10 cellular contexts compared by ENCODE assay signal in the genomic region with DNA sequence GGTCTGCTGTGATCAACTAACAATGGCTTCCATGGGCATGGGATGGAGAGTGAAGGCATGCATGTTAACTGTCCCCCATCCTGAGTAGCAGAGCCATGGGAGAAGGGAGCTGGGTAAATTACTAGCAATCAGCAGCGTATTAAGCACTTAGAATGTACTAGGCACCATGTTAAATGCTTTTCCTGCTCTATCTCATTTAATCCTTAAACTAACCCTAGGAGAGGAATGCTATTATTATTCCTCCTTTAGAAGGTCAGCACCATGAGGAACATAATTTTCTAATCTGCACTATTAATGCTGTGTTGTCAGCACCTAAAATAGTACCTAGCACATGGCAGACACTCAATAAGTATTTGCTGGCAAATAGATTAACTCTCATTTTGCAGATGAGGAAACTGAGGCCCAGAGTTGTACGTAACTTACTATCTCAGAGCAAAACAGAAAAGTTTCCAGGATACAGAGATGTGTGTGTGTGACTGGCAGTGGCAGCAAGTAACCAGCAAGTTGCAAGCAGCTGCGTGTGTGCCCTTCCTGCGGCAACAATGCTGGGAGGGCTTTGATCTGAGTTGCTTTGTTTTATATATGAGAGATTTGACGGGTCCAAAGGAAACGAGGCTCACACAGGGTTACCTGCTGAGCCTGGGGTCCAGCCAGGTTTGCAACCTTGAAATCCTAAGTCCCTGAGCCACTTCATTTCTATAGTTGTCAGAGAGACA. TPM values are rescaled to one million over a fixed set of nuclear protein-coding genes. Genes with fewer than 3 reads are reported as not detected.
A peak's percentile ranks its signal among the peaks of the same experiment; 100 is the strongest.
DNase-seq lines count a peak whose midpoint lies in the region; ATAC-seq and TF ChIP-seq lines count a peak whose summit lies in the region.
"Had no signal": no experiment of that assay in that cellular context is flagged by ENCODE, and none has a peak within 500 bp of the region (broad histone marks: within the 10 kb centered on the region; RNA-seq: fewer than 3 reads in every experiment).

No MANE protein-coding gene starts in this region.

- DNase-seq in CD14-positive monocyte (ENCODE audit: low spot score) (no peak), GM23338 (ENCODE audit: low spot score) (no peak), NCI-H2196 treated with DMSO at 0.1 percent for 48 hours (lab: John Stamatoyannopoulos, UW; ENCODE audit: unreplicated experiment) (no peak), NCI-H2171 treated with DMSO at 0.1 percent for 48 hours (lab: John Stamatoyannopoulos, UW) (no peak)
- peak in 2 of 10 donors; percentile 44 to 51 for DNase-seq in naive thymus-derived CD8-positive, alpha-beta T cell
- DNase-seq in stimulated activated CD4-positive, alpha-beta T cell treated with anti-CD3 and anti-CD28 coated beads, Interleukin-4, amount 100 ng/mL, for 1 hour: no peak

- H3K4me3 ChIP-seq in GM23338: no peak overlapping the region
- H3K4me3 ChIP-seq: dorsolateral prefrontal cortex, psoas muscle had no signal

- no peaks in the 10 kb centered on the region for H3K4me1 ChIP-seq in GM23338 (ENCODE audit: insufficient read depth)

- peaks cover 0 to 3% of the 10 kb centered on the region in 2 donors for H3K36me3 Mint-ChIP-seq in CD14-positive monocyte
- H3K36me3 Mint-ChIP-seq in GM23338 (ENCODE audit: low read depth): no peaks in the 10 kb centered on the region; the same call in 2 of the 3 replicates
- H3K36me3 Mint-ChIP-seq in activated T-helper 17 cell treated with anti-CD3 and anti-CD28 coated beads, Interleukin-2, amount 50 U/mL, for 72 hours (ENCODE audit: low read depth): no peaks in the 10 kb centered on the region
- no peaks in the 10 kb centered on the region for H3K36me3 Mint-ChIP-seq in naive thymus-derived CD8-positive, alpha-beta T cell

- TF ChIP-seq CTCF in CD14-positive monocyte (IDR thresholded peaks at IDR 0.05) (no peak), GM23338 (conservative IDR thresholded peaks at IDR 0.05; ENCODE audit: low read depth in 2 of 2) (no peak)

- POLR2A ChIA-PET in naive thymus-derived CD8-positive, alpha-beta T cell (lab: Charles Lee): interaction anchor here (0.9 to 1.6 kb wide), 7 partner anchors 8 to 134 kb away, joined by 3 to 8 read pairs (median 4); no protein-coding TSS in a partner anchor

- H3K27me3 ChIP-seq in GM23338 (ENCODE audit: insufficient read depth): no peaks in the 10 kb centered on the region
- H3K27me3 ChIP-seq: dorsolateral prefrontal cortex had no signal

- intact Hi-C loops in CD14-positive monocyte (cut with micrococcal nuclease): loop anchor here in 1 of 2 donors (1.0 to 5.0 kb wide), 2 partner anchors 8 to 310 kb away; no protein-coding TSS in a partner anchor

- H4K20me1 ChIP-seq in GM23338 (replicated peaks; ENCODE audit: insufficient read depth): no peaks in the 10 kb centered on the region

- H3K27me3 Mint-ChIP-seq in CD14-positive monocyte (ENCODE audit: low read depth in 3 of 3): peaks cover 0 to 4% (median 2%) of the 10 kb centered on the region in 3 donors
- H3K27me3 Mint-ChIP-seq in GM23338 (ENCODE audit: insufficient read depth, low read depth, poor library complexity): no peaks in the 10 kb centered on the region
- no peaks in the 10 kb centered on the region for H3K27me3 Mint-ChIP-seq in activated T-helper 17 cell treated with anti-CD3 and anti-CD28 coated beads, Interleukin-2, amount 50 U/mL, for 72 hours
- no peaks in the 10 kb centered on the region for H3K27me3 Mint-ChIP-seq in naive thymus-derived CD8-positive, alpha-beta T cell

- H3K4me2 ChIP-seq in GM23338: no peak overlapping the region

- H3K79me2 ChIP-seq in GM23338 (replicated peaks; ENCODE audit: insufficient read depth): no peaks in the 10 kb centered on the region

- H3F3A ChIP-seq in GM23338 (replicated peaks; ENCODE audit: low read depth): no peaks in the 10 kb centered on the region

- 0 out of 2 replicates have a peak overlapping the region, but pooled peaks have one; percentile 32 for H3K27ac ChIP-seq in GM23338 (ENCODE audit: low read depth)

- H3K4me1 Mint-ChIP-seq in CD14-positive monocyte (peaks cover 63% of the 10 kb centered on the region), GM23338 (peaks cover 9% of the 10 kb centered on the region)
- H3K4me1 Mint-ChIP-seq in activated T-helper 17 cell treated with anti-CD3 and anti-CD28 coated beads, Interleukin-2, amount 50 U/mL, for 72 hours: peaks cover 7% of the 10 kb centered on the region
- peaks cover 25 to 66% (median 50%) of the 10 kb centered on the region in 4 donors for H3K4me1 Mint-ChIP-seq in naive thymus-derived CD8-positive, alpha-beta T cell

- H3K27ac Mint-ChIP-seq in CD14-positive monocyte (peak overlapping the region; percentile 88 to 98 (median 96)), GM23338 (no peak overlapping the region; the same call in 1 of the 2 replicates)
- peak overlapping the region; percentile 79 for H3K27ac Mint-ChIP-seq in activated T-helper 17 cell treated with anti-CD3 and anti-CD28 coated beads, Interleukin-2, amount 50 U/mL, for 72 hours
- peak overlapping the region; percentile 57 to 91 (median 79) for H3K27ac Mint-ChIP-seq in naive thymus-derived CD8-positive, alpha-beta T cell

- ATAC-seq in GM23338: no peak
- no peak for ATAC-seq in activated T-helper 17 cell treated with anti-CD3 and anti-CD28 coated beads, Interleukin-2, amount 50 U/mL, for 72 hours (replicated peaks)
- ATAC-seq in naive thymus-derived CD8-positive, alpha-beta T cell: peak; percentile 64 to 79
- no peak for ATAC-seq in GM19023 (IDR thresholded peaks at IDR 0.05; ENCODE audit: unreplicated experiment)

- H3K9me2 ChIP-seq in GM23338 (ENCODE audit: insufficient read depth): no peaks in the 10 kb centered on the region

- H3K36me3 ChIP-seq in GM23338 (ENCODE audit: insufficient read depth): no peaks in the 10 kb centered on the region

- H2AFZ ChIP-seq in GM23338: peak overlapping the region; percentile 20

- H3K9me3 Mint-ChIP-seq in CD14-positive monocyte: peaks cover 0 to 3% (median 0%) of the 10 kb centered on the region in 7 donors
- no peaks in the 10 kb centered on the region for H3K9me3 Mint-ChIP-seq in GM23338
- H3K9me3 Mint-ChIP-seq in activated T-helper 17 cell treated with anti-CD3 and anti-CD28 coated beads, Interleukin-2, amount 50 U/mL, for 72 hours: no peaks in the 10 kb centered on the region
- no peaks in the 10 kb centered on the region for H3K9me3 Mint-ChIP-seq in naive thymus-derived CD8-positive, alpha-beta T cell

- H3K4me3 Mint-ChIP-seq in CD14-positive monocyte (peak overlapping the region in 1 of 2 donors; percentile 93), GM23338 (no peak overlapping the region)
- H3K4me3 Mint-ChIP-seq in activated T-helper 17 cell treated with anti-CD3 and anti-CD28 coated beads, Interleukin-2, amount 50 U/mL, for 72 hours: peak overlapping the region; percentile 75
- peak overlapping the region; percentile 38 to 84 (median 68) for H3K4me3 Mint-ChIP-seq in naive thymus-derived CD8-positive, alpha-beta T cell

TF ChIP-seq in GM23338, 12 proteins besides CTCF, POLR2A, EP300 and RAD21 (continues in another document):
- TF ChIP-seq NANOG (IDR thresholded peaks at IDR 0.05; ENCODE audit: borderline replicate concordance): no peak
- TF ChIP-seq STAT1 (IDR thresholded peaks at IDR 0.05; ENCODE audit: unreplicated experiment): no peak
- TF ChIP-seq EZH2phosphoT487 (IDR thresholded peaks at IDR 0.05; ENCODE audit: unreplicated experiment): no peak
- no peak for TF ChIP-seq CREB1 (CRISPR knock-in tag; IDR thresholded peaks at IDR 0.05; ENCODE audit: low read depth)
- no peak for TF ChIP-seq JUNB (IDR thresholded peaks at IDR 0.05; ENCODE audit: unreplicated experiment)
- no peak for TF ChIP-seq POLR2AphosphoS5 (IDR thresholded peaks at IDR 0.05; ENCODE audit: low read depth)
- TF ChIP-seq, protein P1, sequence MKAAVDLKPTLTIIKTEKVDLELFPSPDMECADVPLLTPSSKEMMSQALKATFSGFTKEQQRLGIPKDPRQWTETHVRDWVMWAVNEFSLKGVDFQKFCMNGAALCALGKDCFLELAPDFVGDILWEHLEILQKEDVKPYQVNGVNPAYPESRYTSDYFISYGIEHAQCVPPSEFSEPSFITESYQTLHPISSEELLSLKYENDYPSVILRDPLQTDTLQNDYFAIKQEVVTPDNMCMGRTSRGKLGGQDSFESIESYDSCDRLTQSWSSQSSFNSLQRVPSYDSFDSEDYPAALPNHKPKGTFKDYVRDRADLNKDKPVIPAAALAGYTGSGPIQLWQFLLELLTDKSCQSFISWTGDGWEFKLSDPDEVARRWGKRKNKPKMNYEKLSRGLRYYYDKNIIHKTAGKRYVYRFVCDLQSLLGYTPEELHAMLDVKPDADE (IDR thresholded peaks at IDR 0.05): no peak
- TF ChIP-seq EZH2 (IDR thresholded peaks at IDR 0.05; ENCODE audit: low read depth, unreplicated experiment): no peak

RNA-seq across cellular contexts. Expression of gene KLHL36, which starts 6.5 kb away (rescaled TPM):
- polyA plus RNA-seq in CD14-positive monocyte: 10 to 100 TPM; 12.1 to 14.2 TPM
- total RNA-seq in GM23338 (2014; rRNA removed; shearing (Covaris generic)): 54.6 and 70.4 TPM in 2 replicates
- polyA plus RNA-seq in GM23338 (2016; fragmentation: Nextera tagmentation; extraction: Ambion mirVana): 13.4 and 15.5 TPM in 2 replicates
- 10 to 100 TPM; 52.3 to 65.5 TPM for total RNA-seq in activated T-helper 17 cell treated with anti-CD3 and anti-CD28 coated beads, Interleukin-2, amount 50 U/mL, for 72 hours
- total RNA-seq in naive thymus-derived CD8-positive, alpha-beta T cell: 100 to 1,000 TPM; 151 to 157 TPM
- polyA plus RNA-seq in naive thymus-derived CD8-positive, alpha-beta T cell: 10 to 100 TPM; 27.4 to 50.3 (median 32.0) TPM

RNA-seq across cellular contexts. Expression of gene COTL1, which starts 23.9 kb away (rescaled TPM):
- 1,000 to 10,000 TPM; 1,643 to 1,843 TPM for polyA plus RNA-seq in CD14-positive monocyte
- total RNA-seq in GM23338 (2014; rRNA removed; shearing (Covaris generic)): 111 and 117 TPM in 2 replicates
- polyA plus RNA-seq in GM23338 (2016; fragmentation: Nextera tagmentation; extraction: Ambion mirVana): 165 and 166 TPM in 2 replicates
- total RNA-seq in activated T-helper 17 cell treated with anti-CD3 and anti-CD28 coated beads, Interleukin-2, amount 50 U/mL, for 72 hours: 100 to 1,000 TPM; 250 to 505 TPM
- total RNA-seq in naive thymus-derived CD8-positive, alpha-beta T cell: 100 to 1,000 TPM in 1 of 2 experiments, 10 to 100 TPM in 1; 99.1 to 101 TPM
- polyA plus RNA-seq in naive thymus-derived CD8-positive, alpha-beta T cell: 100 to 1,000 TPM; 341 to 512 (median 425) TPM

RNA-seq across cellular contexts. Expression of gene USP10, which starts 58.0 kb away (rescaled TPM):
- polyA plus RNA-seq in CD14-positive monocyte (100 to 1,000 TPM in 1 of 2 donors, 10 to 100 TPM in 1; 90.9 to 115 TPM), GM23338 (2016; fragmentation: Nextera tagmentation; extraction: Ambion mirVana) (186 and 194 TPM in 2 replicates)
- total RNA-seq in GM23338 (2014; rRNA removed; shearing (Covaris generic)): 144 and 158 TPM in 2 replicates
- total RNA-seq in activated T-helper 17 cell treated with anti-CD3 and anti-CD28 coated beads, Interleukin-2, amount 50 U/mL, for 72 hours: 100 to 1,000 TPM in 1 of 2 donors, 10 to 100 TPM in 1; 93.4 to 127 TPM
- 10 to 100 TPM; 79.5 to 87.3 TPM for total RNA-seq in naive thymus-derived CD8-positive, alpha-beta T cell
- polyA plus RNA-seq in naive thymus-derived CD8-positive, alpha-beta T cell: 10 to 100 TPM; 61.3 to 89.8 (median 80.7) TPM

Comparison
In these comparisons a context has a peak if more than half of its experiments do, and no peak if none do; other contexts are left out.
1. ATAC-seq: peak in naive thymus-derived CD8-positive, alpha-beta T cell (2 of 2); none in GM23338 (single experiment), activated T-helper 17 cell treated with anti-CD3 and anti-CD28 coated beads, Interleukin-2, amount 50 U/mL, for 72 hours (single experiment) and GM19023 (single experiment).